ENCODE assay signal across 16 cellular contexts in the genomic region with DNA sequence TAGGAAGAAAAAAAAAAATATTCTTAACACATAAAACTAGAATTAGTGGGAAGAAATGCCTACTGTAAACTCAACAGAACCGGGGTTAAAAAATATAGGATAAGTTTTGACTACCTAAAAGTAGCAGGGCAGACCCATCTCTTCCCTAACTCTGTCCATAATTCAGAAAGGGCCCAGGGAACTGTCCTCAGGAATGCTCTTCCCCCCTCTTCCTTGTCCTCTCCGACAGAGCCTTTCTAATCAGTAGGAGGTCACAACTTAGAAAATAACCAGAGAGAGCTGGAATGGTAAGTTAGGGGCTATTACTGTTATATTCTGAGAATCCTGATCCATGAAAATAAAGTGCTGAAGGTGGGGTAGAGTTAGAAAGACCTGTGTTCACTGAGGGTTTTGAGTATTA. TPM values are rescaled to one million over a fixed set of nuclear protein-coding genes. Genes with fewer than 3 reads are reported as not detected.
DNase-seq lines count a peak whose midpoint lies in the region; ATAC-seq and TF ChIP-seq lines count a peak whose summit lies in the region.
"Had no signal": no experiment of that assay in that cellular context is flagged by ENCODE, and none has a peak within 500 bp of the region (broad histone marks: within the 10 kb centered on the region; RNA-seq: fewer than 3 reads in every experiment).

No MANE protein-coding gene starts in this region.

- H3K9ac ChIP-seq in mesenchymal stem cell (ENCODE audit: low read length) = peak overlapping the region; percentile 69

- H3K79me1 ChIP-seq in mesenchymal stem cell (replicated peaks; ENCODE audit: low read length, poor library complexity, severe bottlenecking) = peaks cover 13% of the 10 kb centered on the region

- no peaks in the 10 kb centered on the region for H3K9me3 Mint-ChIP-seq in activated naive CD8-positive, alpha-beta T cell (ENCODE audit: low read depth)
- H3K9me3 Mint-ChIP-seq in mesothelial cell of epicardium = no peaks in the 10 kb centered on the region
- H3K9me3 Mint-ChIP-seq: activated naive CD4-positive, alpha-beta T cell treated with anti-CD3 and anti-CD28 coated beads for 36 hours had no signal

- H3K36me3 Mint-ChIP-seq in activated naive CD8-positive, alpha-beta T cell = no peaks in the 10 kb centered on the region
- no peaks in the 10 kb centered on the region for H3K36me3 Mint-ChIP-seq in mesothelial cell of epicardium

- TF ChIP-seq CTCF in left ventricle myocardium inferior (IDR thresholded peaks at IDR 0.05; ENCODE audit: borderline replicate concordance) (no peak), right atrium auricular region (IDR thresholded peaks at IDR 0.05) (no peak), transverse colon (IDR thresholded peaks at IDR 0.05) (no peak), mesothelial cell of epicardium (IDR thresholded peaks at IDR 0.05; ENCODE audit: unreplicated experiment) (no peak)

- no peak overlapping the region for H3K4ac ChIP-seq in mesenchymal stem cell (ENCODE audit: low read depth in 1 of 2, low read length in 2 of 2)

- no peak for ATAC-seq in HG02642 (IDR thresholded peaks at IDR 0.05; ENCODE audit: poor library complexity, unreplicated experiment)

- H3K23ac ChIP-seq in mesenchymal stem cell (ENCODE audit: low read length in 2 of 2) = peak overlapping the region in 1 of 2 experiments; percentile 90

- in situ Hi-C loops in transverse colon (cut with MboI; ENCODE audit: low pct_ligation_motif_present in 1 of 4, low pct_unique_long_range_greater_than_20kb in 1 of 4, low sequenced_read_pairs in 3 of 4) = no loop called here

- no peak overlapping the region for H4K91ac ChIP-seq in mesenchymal stem cell (ENCODE audit: low read length)

- no peaks in the 10 kb centered on the region for H3K27me3 ChIP-seq in left ventricle myocardium inferior (ENCODE audit: low read depth)
- H3K27me3 ChIP-seq in right atrium auricular region = no peaks in the 10 kb centered on the region
- no peaks in the 10 kb centered on the region for H3K27me3 ChIP-seq in mesenchymal stem cell (ENCODE audit: control insufficient read depth in 1 of 2, insufficient read depth in 1 of 2, low read length in 2 of 2)
- no peaks in the 10 kb centered on the region for H3K27me3 ChIP-seq in transverse colon

- H2BK5ac ChIP-seq in mesenchymal stem cell (ENCODE audit: low read depth, low read length, poor library complexity, severe bottlenecking) = no peak overlapping the region

- no peak overlapping the region for H2BK12ac ChIP-seq in mesenchymal stem cell (ENCODE audit: low read length in 2 of 2)

- DNase-seq in left ventricle myocardium inferior (no peak), right atrium auricular region (ENCODE audit: low spot score) (no peak), mesenchymal stem cell (no peak), transverse colon (no peak), amygdala (lab: John Stamatoyannopoulos, UW) (no peak), mesothelial cell of epicardium (ENCODE audit: low spot score in 2 of 2, unreplicated experiment in 2 of 2) (no peak)
- DNase-seq: activated naive CD4-positive, alpha-beta T cell treated with anti-CD3 and anti-CD28 coated beads for 36 hours; DMS53; GOT3; KBM-7; kidney; NCI-H1417; NCI-H345; stimulated activated CD4-positive, alpha-beta T cell treated with anti-CD3 and anti-CD28 coated beads, Interleukin-4, amount 100 ng/mL, for 4 hours had no signal

- WGBS in mesenchymal stem cell = 100% methylated on average over 1 of the region's 2 CpGs
- 29 to 72% methylated on average over 1 to 2 of the region's 2 CpGs for WGBS in transverse colon (ENCODE audit: low coverage in 1 of 2), 2 donors

- H3K27ac ChIP-seq in left ventricle myocardium inferior (replicated peaks) (peak overlapping the region; percentile 39), right atrium auricular region (peak overlapping the region in 1 of 2 donors; percentile 3), mesenchymal stem cell (ENCODE audit: low read length, poor library complexity, severe bottlenecking) (no peak overlapping the region), transverse colon (peak overlapping the region; percentile 26 to 72 (median 64))

- H3K18ac ChIP-seq in mesenchymal stem cell (ENCODE audit: low read depth in 1 of 2, low read length in 2 of 2) = no peak overlapping the region

- H3K4me1 ChIP-seq in left ventricle myocardium inferior (peaks cover 100% of the 10 kb centered on the region), right atrium auricular region (peaks cover 0 to 68% of the 10 kb centered on the region in 2 donors), mesenchymal stem cell (ENCODE audit: control insufficient read depth, insufficient read depth, low read depth, low read length) (peaks cover 7% of the 10 kb centered on the region), transverse colon (peaks cover 17 to 81% (median 48%) of the 10 kb centered on the region in 4 donors)

- H3K9me3 ChIP-seq in left ventricle myocardium inferior (replicated peaks) = no peaks in the 10 kb centered on the region
- no peaks in the 10 kb centered on the region for H3K9me3 ChIP-seq in right atrium auricular region
- no peaks in the 10 kb centered on the region for H3K9me3 ChIP-seq in mesenchymal stem cell (ENCODE audit: control insufficient read depth, low read length)
- H3K9me3 ChIP-seq in transverse colon = no peaks in the 10 kb centered on the region

- no peak overlapping the region for H2AK5ac ChIP-seq in mesenchymal stem cell (ENCODE audit: low read length, severe bottlenecking)

- H3K27ac Mint-ChIP-seq in activated naive CD8-positive, alpha-beta T cell = peak overlapping the region; percentile 86
- no peak overlapping the region for H3K27ac Mint-ChIP-seq in mesothelial cell of epicardium

- H3K4me1 Mint-ChIP-seq in activated naive CD8-positive, alpha-beta T cell (ENCODE audit: low read depth) = peaks cover 80% of the 10 kb centered on the region
- peaks cover 36% of the 10 kb centered on the region for H3K4me1 Mint-ChIP-seq in mesothelial cell of epicardium

- H2AFZ ChIP-seq in mesenchymal stem cell (ENCODE audit: low read depth, low read length) = no peak overlapping the region

- no peak overlapping the region for H2BK120ac ChIP-seq in mesenchymal stem cell (ENCODE audit: low read depth, low read length)

- intact Hi-C loops in left ventricle myocardium inferior (cut with micrococcal nuclease) = no loop called here
- intact Hi-C loops in transverse colon (cut with DNase I; ENCODE audit: low total_unique reads) = no loop called here

- no peak overlapping the region for H2BK15ac ChIP-seq in mesenchymal stem cell (ENCODE audit: low read depth, poor library complexity, severe bottlenecking)

- H3K4me3 Mint-ChIP-seq in activated naive CD8-positive, alpha-beta T cell = no peak overlapping the region
- H3K4me3 Mint-ChIP-seq in mesothelial cell of epicardium = no peak overlapping the region
- H3K4me3 Mint-ChIP-seq: activated naive CD4-positive, alpha-beta T cell treated with anti-CD3 and anti-CD28 coated beads for 36 hours had no signal

- no peak for TF ChIP-seq EP300 in transverse colon (IDR thresholded peaks at IDR 0.05; ENCODE audit: low read depth)

- H3K36me3 ChIP-seq in left ventricle myocardium inferior = no peaks in the 10 kb centered on the region
- no peaks in the 10 kb centered on the region for H3K36me3 ChIP-seq in right atrium auricular region
- peaks cover 0 to 12% of the 10 kb centered on the region in 2 experiments for H3K36me3 ChIP-seq in mesenchymal stem cell (ENCODE audit: control insufficient read depth in 1 of 2, insufficient read depth in 2 of 2, low read depth in 1 of 2, low read length in 2 of 2)
- no peaks in the 10 kb centered on the region for H3K36me3 ChIP-seq in transverse colon

- H3K14ac ChIP-seq in mesenchymal stem cell (ENCODE audit: low read length in 2 of 2) = no peak overlapping the region

- H3K4me3 ChIP-seq in left ventricle myocardium inferior = peak overlapping the region; percentile 8
- H3K4me3 ChIP-seq in right atrium auricular region = no peak overlapping the region
- peak overlapping the region in 1 of 2 experiments; percentile 13 for H3K4me3 ChIP-seq in mesenchymal stem cell (ENCODE audit: insufficient read depth in 1 of 2, low read depth in 1 of 2, low read length in 2 of 2)
- H3K4me3 ChIP-seq in transverse colon = no peak overlapping the region

- no peak overlapping the region for H3K4me2 ChIP-seq in mesenchymal stem cell (ENCODE audit: low read length, poor library complexity, severe bottlenecking)

- no peak overlapping the region for H4K8ac ChIP-seq in mesenchymal stem cell (ENCODE audit: low read length)

- no peaks in the 10 kb centered on the region for H3K27me3 Mint-ChIP-seq in activated naive CD8-positive, alpha-beta T cell
- H3K27me3 Mint-ChIP-seq in mesothelial cell of epicardium (ENCODE audit: low read depth) = no peaks in the 10 kb centered on the region

- TF ChIP-seq POLR2A in transverse colon (IDR thresholded peaks at IDR 0.05) = no peak

RNA-seq across cellular contexts. Expression of gene PIK3R1, which starts 22.2 kb away (rescaled TPM):
- 132 TPM for total RNA-seq in left ventricle myocardium inferior
- 10 to 100 TPM; 87.0 to 91.1 TPM for total RNA-seq in right atrium auricular region
- polyA plus RNA-seq in mesenchymal stem cell (2013, experiment 1 of 2) = 33.8 TPM
- 33.1 TPM for polyA plus RNA-seq in mesenchymal stem cell (2013, experiment 2 of 2)
- 100 to 1,000 TPM in 1 of 4 donors, 10 to 100 TPM in 3; 44.9 to 222 (median 81.6) TPM for total RNA-seq in transverse colon
- 77.3 to 80.4 TPM (median 79.0 TPM) in 3 replicates for total RNA-seq in mesothelial cell of epicardium
